Comparison of ENCODE assay signal across 17 cellular contexts in the genomic region with DNA sequence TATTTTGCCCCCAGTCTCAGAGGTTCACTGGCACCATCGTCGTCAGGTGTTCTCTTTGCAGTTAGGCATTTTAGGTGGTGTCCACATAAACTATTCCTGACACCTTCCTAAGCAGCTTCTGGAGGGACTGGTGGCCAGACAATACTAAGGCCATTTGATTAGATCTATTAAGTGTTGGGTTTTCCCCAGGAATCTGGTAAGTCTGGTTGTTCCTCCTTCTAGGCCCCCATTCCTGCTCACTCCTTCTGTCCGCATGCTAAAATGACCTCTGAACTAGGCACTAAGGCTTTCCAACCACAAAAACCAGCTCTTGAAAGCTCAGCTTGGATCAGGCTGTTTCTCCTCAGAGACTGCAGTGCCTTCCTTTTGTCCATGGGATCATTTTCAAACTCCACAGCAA.
DNase-seq lines count a peak whose midpoint lies in the region; TF ChIP-seq lines count a peak whose summit lies in the region.
"Had no signal": no experiment of that assay in that cellular context is flagged by ENCODE, and none has a peak within 500 bp of the region (broad histone marks: within the 10 kb centered on the region; RNA-seq: fewer than 3 reads in every experiment).

No MANE protein-coding gene starts in this region.

- H3K9me3 ChIP-seq in mesenchymal stem cell (ENCODE audit: control insufficient read depth, low read length) (no peaks in the 10 kb centered on the region), osteoblast (ENCODE audit: low read depth, low read length) (no peaks in the 10 kb centered on the region), adrenal gland (replicated peaks in 1 of 3) (no peaks in the 10 kb centered on the region)
- H3K9me3 ChIP-seq: BLaER1 had no signal

- H3K36me3 Mint-ChIP-seq in neural crest cell (ENCODE audit: low read depth), result peaks cover 4% of the 10 kb centered on the region

- no peak for TF ChIP-seq POLR2A in erythroblast (IDR thresholded peaks at IDR 0.05; ENCODE audit: low read length)
- no peak for TF ChIP-seq POLR2A in adrenal gland (IDR thresholded peaks at IDR 0.05)

- H3K23ac ChIP-seq in mesenchymal stem cell (ENCODE audit: low read length in 2 of 2), result no peak overlapping the region

- no peaks in the 10 kb centered on the region for H3K36me3 ChIP-seq in mesenchymal stem cell (ENCODE audit: control insufficient read depth in 1 of 2, insufficient read depth in 2 of 2, low read depth in 1 of 2, low read length in 2 of 2)
- H3K36me3 ChIP-seq in osteoblast (ENCODE audit: insufficient read depth, low read length), result no peaks in the 10 kb centered on the region
- H3K36me3 ChIP-seq in adrenal gland (replicated peaks in 1 of 2), result no peaks in the 10 kb centered on the region

- no peak overlapping the region for H3K4ac ChIP-seq in mesenchymal stem cell (ENCODE audit: low read depth in 1 of 2, low read length in 2 of 2)

- no peak overlapping the region for H3K14ac ChIP-seq in mesenchymal stem cell (ENCODE audit: low read length in 2 of 2)

- H2BK120ac ChIP-seq in mesenchymal stem cell (ENCODE audit: low read depth, low read length), result no peak overlapping the region

- H3K79me2 ChIP-seq in osteoblast (ENCODE audit: insufficient read depth, low read length), result no peaks in the 10 kb centered on the region

- H3K9ac ChIP-seq in mesenchymal stem cell (ENCODE audit: low read length), result no peak overlapping the region
- H3K9ac ChIP-seq: BLaER1 had no signal

- H3K27me3 ChIP-seq in mesenchymal stem cell (ENCODE audit: control insufficient read depth in 1 of 2, insufficient read depth in 1 of 2, low read length in 2 of 2) (no peaks in the 10 kb centered on the region), osteoblast (ENCODE audit: insufficient read depth, low read length) (no peaks in the 10 kb centered on the region), adrenal gland (no peaks in the 10 kb centered on the region)
- H3K27me3 ChIP-seq: BLaER1 had no signal

- H2AK5ac ChIP-seq in mesenchymal stem cell (ENCODE audit: low read length, severe bottlenecking), result no peak overlapping the region

- H3K27me3 Mint-ChIP-seq in neural crest cell (ENCODE audit: low read depth), result no peaks in the 10 kb centered on the region
- H3K27me3 Mint-ChIP-seq: CD4-positive, alpha-beta memory T cell had no signal

- DNase-seq in ELF-1 (ENCODE audit: low read depth, low spot score), result peak; percentile 66
- no peak for DNase-seq in mesenchymal stem cell
- no peak for DNase-seq in neural crest cell (ENCODE audit: low read depth, low spot score)
- no peak for DNase-seq in osteoblast (ENCODE audit: insufficient read length, low spot score, missing footprints)
- DNase-seq in DMS79 (lab: John Stamatoyannopoulos, UW), result no peak
- no peak for DNase-seq in erythroblast (lab: John Stamatoyannopoulos, UW)
- DNase-seq in adrenal gland, result no peak
- DNase-seq: 8988T; CD4-positive, alpha-beta memory T cell; DMS 273 treated with DMSO at 0.1 percent for 48 hours; DMS53; GDM1; HCEC 1CT had no signal

- no peak overlapping the region for H3K4me3 Mint-ChIP-seq in neural crest cell
- H3K4me3 Mint-ChIP-seq: CD14-positive monocyte, GM23338 had no signal

- H2BK5ac ChIP-seq in mesenchymal stem cell (ENCODE audit: low read depth, low read length, poor library complexity, severe bottlenecking), result no peak overlapping the region

- no peak overlapping the region for H2BK15ac ChIP-seq in mesenchymal stem cell (ENCODE audit: low read depth, poor library complexity, severe bottlenecking)

- no peak overlapping the region for H2BK12ac ChIP-seq in mesenchymal stem cell (ENCODE audit: low read length in 2 of 2)

- H3K4me3 ChIP-seq in mesenchymal stem cell (ENCODE audit: insufficient read depth in 1 of 2, low read depth in 1 of 2, low read length in 2 of 2), result no peak overlapping the region
- H3K4me3 ChIP-seq in osteoblast (ENCODE audit: insufficient read depth, low read length), result no peak overlapping the region
- H3K4me3 ChIP-seq in adrenal gland, result no peak overlapping the region
- H3K4me3 ChIP-seq: BLaER1, GM23338 had no signal

- no peaks in the 10 kb centered on the region for H3K9me3 Mint-ChIP-seq in neural crest cell
- H3K9me3 Mint-ChIP-seq: CD14-positive monocyte; CD4-positive, alpha-beta memory T cell; GM23338 had no signal

- H3K79me1 ChIP-seq in mesenchymal stem cell (replicated peaks; ENCODE audit: low read length, poor library complexity, severe bottlenecking), result peaks cover 4% of the 10 kb centered on the region

- 97% methylated on average over 3 of the region's 3 CpGs for WGBS in mesenchymal stem cell
- 97 to 100% (median 99%) methylated on average over 3 of the region's 3 CpGs for WGBS in adrenal gland, 4 donors

- H3K4me1 ChIP-seq in mesenchymal stem cell (ENCODE audit: control insufficient read depth, insufficient read depth, low read depth, low read length) (peaks cover under 1% of the 10 kb centered on the region), osteoblast (ENCODE audit: insufficient read depth, low read length) (no peaks in the 10 kb centered on the region), adrenal gland (replicated peaks in 1 of 2) (no peaks in the 10 kb centered on the region)
- H3K4me1 ChIP-seq: BLaER1 had no signal

- intact Hi-C loops in adrenal gland (cut with DNase I), result no loop called here

- H2AFZ ChIP-seq in mesenchymal stem cell (ENCODE audit: low read depth, low read length) (no peak overlapping the region), osteoblast (ENCODE audit: low read length) (no peak overlapping the region)
- H2AFZ ChIP-seq: GM23338 had no signal

- H3K4me2 ChIP-seq in mesenchymal stem cell (ENCODE audit: low read length, poor library complexity, severe bottlenecking) (no peak overlapping the region), osteoblast (ENCODE audit: insufficient read depth, low read length) (no peak overlapping the region)
- H3K4me2 ChIP-seq: BLaER1, GM23338 had no signal

- H4K91ac ChIP-seq in mesenchymal stem cell (ENCODE audit: low read length), result peak overlapping the region; percentile 27

- peak overlapping the region; percentile 59 for H3K27ac Mint-ChIP-seq in neural crest cell (ENCODE audit: unreplicated experiment)
- H3K27ac Mint-ChIP-seq: GM23338 had no signal

- TF ChIP-seq CTCF in neural crest cell (conservative IDR thresholded peaks at IDR 0.05) (no peak), osteoblast (IDR thresholded peaks at IDR 0.05; ENCODE audit: extremely low read depth, low read depth, low read length) (no peak), adrenal gland (IDR thresholded peaks at IDR 0.05) (no peak)

- no peak overlapping the region for H3K27ac ChIP-seq in mesenchymal stem cell (ENCODE audit: low read length, poor library complexity, severe bottlenecking)
- H3K27ac ChIP-seq in osteoblast (ENCODE audit: low read depth, low read length), result no peak overlapping the region
- no peak overlapping the region for H3K27ac ChIP-seq in adrenal gland
- H3K27ac ChIP-seq: BLaER1, HL-60 had no signal

- H4K8ac ChIP-seq in mesenchymal stem cell (ENCODE audit: low read length), result no peak overlapping the region

- H3K4me1 Mint-ChIP-seq in neural crest cell, result no peaks in the 10 kb centered on the region
- H3K4me1 Mint-ChIP-seq: CD14-positive monocyte, GM23338 had no signal

- peak overlapping the region in 1 of 2 experiments; percentile 70 for H3K18ac ChIP-seq in mesenchymal stem cell (ENCODE audit: low read depth in 1 of 2, low read length in 2 of 2)

- H4K20me1 ChIP-seq in osteoblast (ENCODE audit: insufficient read depth, low read length), result no peaks in the 10 kb centered on the region
- H4K20me1 ChIP-seq: BLaER1 had no signal
